In genomic region chr20:45910670-45911485, GRCh38 we compare ENCODE assay signal across 8 cellular contexts. TPM values are rescaled to one million over a fixed set of nuclear protein-coding genes. Genes with fewer than 3 reads are reported as not detected.
DNase-seq lines count a peak whose midpoint lies in the region; ATAC-seq and TF ChIP-seq lines count a peak whose summit lies in the region.

No MANE protein-coding gene starts in this region.

- TF ChIP-seq CTCF in HL-60 (IDR thresholded peaks at IDR 0.05; ENCODE audit: insufficient read depth, low read length), result no peak
- no peak for TF ChIP-seq CTCF in gastroesophageal sphincter (IDR thresholded peaks at IDR 0.05)

- peak overlapping the region; percentile 56 for H4K8ac ChIP-seq in neuronal stem cell (ENCODE audit: low read depth, low read length)

- peak overlapping the region; percentile 90 for H3K4me2 ChIP-seq in neuronal stem cell (ENCODE audit: insufficient read depth, low read length, poor library complexity, severe bottlenecking)

- H3K9me3 ChIP-seq in gastroesophageal sphincter, result no peaks in the 10 kb centered on the region
- H3K9me3 ChIP-seq in neuronal stem cell (replicated peaks in 1 of 2; ENCODE audit: control insufficient read depth in 2 of 2, insufficient read depth in 1 of 2, low read depth in 1 of 2, low read length in 2 of 2), result no peaks in the 10 kb centered on the region

- peak overlapping the region; percentile 86 for H3K18ac ChIP-seq in neuronal stem cell (ENCODE audit: low read length)

- no peak overlapping the region for H4K91ac ChIP-seq in neuronal stem cell (ENCODE audit: low read depth, low read length, poor library complexity)

- H3K27ac ChIP-seq in HL-60 (replicated peaks) (peak overlapping the region; percentile 69), gastroesophageal sphincter (peak overlapping the region; percentile 2 to 89 (median 85)), neuronal stem cell (replicated peaks; ENCODE audit: low read length) (peak overlapping the region; percentile 94)

- peak overlapping the region; percentile 35 for H2BK120ac ChIP-seq in neuronal stem cell (ENCODE audit: low read depth, low read length)

- H3K4ac ChIP-seq in neuronal stem cell (ENCODE audit: low read length), result no peak overlapping the region

- H3K23ac ChIP-seq in neuronal stem cell (ENCODE audit: low read depth, low read length, poor library complexity), result peak overlapping the region; percentile 98

- H2BK5ac ChIP-seq in neuronal stem cell (ENCODE audit: low read length), result peak overlapping the region; percentile 68

- H3K36me3 ChIP-seq in gastroesophageal sphincter (peaks cover 0 to 13% of the 10 kb centered on the region in 2 donors), neuronal stem cell (replicated peaks in 1 of 2; ENCODE audit: control insufficient read depth in 2 of 2, insufficient read depth in 2 of 2, low read length in 2 of 2) (peaks cover 22 to 42% of the 10 kb centered on the region in 2 donors)

- H3K4me3 ChIP-seq in HL-60 (replicated peaks; ENCODE audit: insufficient read depth, low read length) (no peak overlapping the region), gastroesophageal sphincter (peak overlapping the region; percentile 34 to 60), neuronal stem cell (ENCODE audit: low read length in 2 of 2) (peak overlapping the region; percentile 54 to 85)

- H2AK5ac ChIP-seq in neuronal stem cell (ENCODE audit: low read depth, low read length), result peak overlapping the region; percentile 97

- H2AFZ ChIP-seq in neuronal stem cell (ENCODE audit: low read length), result peak overlapping the region; percentile 92

- H3K4me1 ChIP-seq in gastroesophageal sphincter, result peaks cover 0 to 23% (median 5%) of the 10 kb centered on the region in 3 donors
- H3K4me1 ChIP-seq in neuronal stem cell (ENCODE audit: control insufficient read depth in 2 of 2, insufficient read depth in 1 of 2, low read depth in 1 of 2, low read length in 2 of 2), result peaks cover 6 to 12% of the 10 kb centered on the region in 2 donors

- peak overlapping the region; percentile 62 for H2BK15ac ChIP-seq in neuronal stem cell (ENCODE audit: low read length)

- peak; percentile 23 to 69 for TF ChIP-seq POLR2A in gastroesophageal sphincter (IDR thresholded peaks at IDR 0.05)

- ATAC-seq in GM19467 (IDR thresholded peaks at IDR 0.05; ENCODE audit: unreplicated experiment) (peak; percentile 83), gastroesophageal sphincter (peak; percentile 93)

- H3K27me3 ChIP-seq in HL-60 (ENCODE audit: insufficient read depth, poor library complexity, severe bottlenecking), result no peaks in the 10 kb centered on the region
- peaks cover 23% of the 10 kb centered on the region for H3K27me3 ChIP-seq in gastroesophageal sphincter
- no peaks in the 10 kb centered on the region for H3K27me3 ChIP-seq in neuronal stem cell (ENCODE audit: control insufficient read depth in 3 of 3, insufficient read depth in 3 of 3, low read depth in 1 of 3, low read length in 3 of 3)

- H3K14ac ChIP-seq in neuronal stem cell (ENCODE audit: low read length), result peak overlapping the region; percentile 98

- no peak overlapping the region for H2BK12ac ChIP-seq in neuronal stem cell (ENCODE audit: low read length)

- WGBS in gastroesophageal sphincter (ENCODE audit: low coverage in 1 of 2), 2 donors, result 2 to 6% methylated on average over 17 to 23 of the region's 43 CpGs
- 100% methylated on average over 1 of the region's 43 CpGs; no CpG with 5 or more reads in 1 of the 2 donors for WGBS in neuronal stem cell (ENCODE audit: extremely low coverage in 2 of 2, insufficient read length in 2 of 2, insufficient replicate concordance in 1 of 2), 2 donors

- peak overlapping the region; percentile 96 for H3K9ac ChIP-seq in neuronal stem cell (ENCODE audit: low read depth, low read length, poor library complexity)

- TF ChIP-seq EP300 in gastroesophageal sphincter (IDR thresholded peaks at IDR 0.05), result no peak

- no peaks in the 10 kb centered on the region for H3K79me1 ChIP-seq in neuronal stem cell (ENCODE audit: low read depth, low read length)

- peak; percentile 100 for DNase-seq in CMK (ENCODE audit: low read depth)
- peak; percentile 96 to 99 for DNase-seq in HL-60 (ENCODE audit: low read depth in 1 of 2, low spot score in 1 of 2)
- peak; percentile 99 for DNase-seq in SIG-M5 (lab: John Stamatoyannopoulos, UW)
- DNase-seq in activated gamma-delta T cell treated with Interleukin-2 at 50 U/mL for 16 hours, result peak; percentile 88
- peak; percentile 99 for DNase-seq in neuronal stem cell (ENCODE audit: low spot score)
- DNase-seq in stromal cell of bone marrow (ENCODE audit: low read depth), result peak; percentile 98

RNA-seq across cellular contexts. Expression of gene PLTP, which starts 1.1 kb away (rescaled TPM):
- 100 to 1,000 TPM in 3 of 4 donors, 10 to 100 TPM in 1; 45.6 to 456 (median 177) TPM for total RNA-seq in gastroesophageal sphincter
- 35.9 TPM for polyA plus RNA-seq in neuronal stem cell (2013, experiment 1 of 2)
- polyA plus RNA-seq in neuronal stem cell (2013, experiment 2 of 2), result 35.5 TPM

RNA-seq across cellular contexts. Expression of gene CTSA, which starts 19.7 kb away (rescaled TPM):
- total RNA-seq in gastroesophageal sphincter, result 10 to 100 TPM; 36.4 to 73.0 (median 56.6) TPM
- polyA plus RNA-seq in neuronal stem cell (2013, experiment 1 of 2), result 15.3 TPM
- polyA plus RNA-seq in neuronal stem cell (2013, experiment 2 of 2), result 15.1 TPM

RNA-seq across cellular contexts. Expression of gene NEURL2, which starts 19.9 kb away (rescaled TPM):
- 10 to 100 TPM in 3 of 4 donors, 1 to 10 TPM in 1; 2.2 to 26.4 (median 17.0) TPM for total RNA-seq in gastroesophageal sphincter
- polyA plus RNA-seq in neuronal stem cell (2013, experiment 1 of 2), result 0.75 TPM
- polyA plus RNA-seq in neuronal stem cell (2013, experiment 2 of 2), result 0.62 TPM

RNA-seq across cellular contexts. Expression of gene SPATA25, which starts 23.5 kb away (rescaled TPM):
- 1 to 10 TPM in 3 of 4 donors, not detected in 1; 4.2 to 7.9 (median 5.1) TPM for total RNA-seq in gastroesophageal sphincter
- polyA plus RNA-seq in neuronal stem cell (2013, experiment 1 of 2), result 0.28 TPM
- polyA plus RNA-seq in neuronal stem cell (2013, experiment 2 of 2), result 0.21 TPM

RNA-seq across cellular contexts. Expression of gene PCIF1, which starts 23.6 kb away (rescaled TPM):
- 10 to 100 TPM; 21.5 to 45.3 (median 39.2) TPM for total RNA-seq in gastroesophageal sphincter
- 39.1 TPM for polyA plus RNA-seq in neuronal stem cell (2013, experiment 1 of 2)
- polyA plus RNA-seq in neuronal stem cell (2013, experiment 2 of 2), result 39.1 TPM
